ENCODE assay signal across 14 cellular contexts in genomic region chr12:46460682-46461215, GRCh38.
DNase-seq lines count a peak whose midpoint lies in the region; ATAC-seq, FAIRE-seq and TF ChIP-seq lines count a peak whose summit lies in the region.
"Had no signal": no experiment of that assay in that cellular context is flagged by ENCODE, and none has a peak within 500 bp of the region (broad histone marks: within the 10 kb centered on the region; RNA-seq: fewer than 3 reads in every experiment).

No MANE protein-coding gene starts in this region.

- no peaks in the 10 kb centered on the region for H3F3A ChIP-seq in Loucy (ENCODE audit: low read depth)

- no peaks in the 10 kb centered on the region for H3K9me1 ChIP-seq in K562 (ENCODE audit: control insufficient read depth, insufficient read depth, low read length)

- peaks cover 55% of the 10 kb centered on the region for H3K4me1 Mint-ChIP-seq in activated T-cell treated with anti-CD3 and anti-CD28 coated beads, Interleukin-2, amount 50 U/mL, for 24 hours (ENCODE audit: low read depth)
- H3K4me1 Mint-ChIP-seq in stimulated activated naive CD8-positive, alpha-beta T cell treated with anti-CD3 and anti-CD28 coated beads, Interleukin-15, Interleukin-2, amounts not matched to agents 100 ng/mL and 50 ng/mL, for 24 hours (ENCODE audit: low read depth): peaks cover 57% of the 10 kb centered on the region

- peak overlapping the region; percentile 45 for H3K9ac ChIP-seq in Loucy (ENCODE audit: low read depth, low read length, poor library complexity, severe bottlenecking)
- H3K9ac ChIP-seq in K562 (ENCODE audit: insufficient read depth in 1 of 2, low read depth in 2 of 2, low read length in 2 of 2): no peak overlapping the region

- H4K20me1 ChIP-seq in Loucy (ENCODE audit: insufficient read depth, low read length, poor library complexity, severe bottlenecking) (no peaks in the 10 kb centered on the region), K562 (replicated peaks; ENCODE audit: control insufficient read depth, insufficient read depth, low read length) (no peaks in the 10 kb centered on the region)

- intact Hi-C loops in K562 (cut with micrococcal nuclease): no loop called here

- H3K27me3 ChIP-seq in Loucy (ENCODE audit: insufficient read depth, low read length, poor library complexity, severe bottlenecking): no peaks in the 10 kb centered on the region
- no peaks in the 10 kb centered on the region for H3K27me3 ChIP-seq in K562 (ENCODE audit: control insufficient read depth in 2 of 2, insufficient read depth in 2 of 2, low read length in 2 of 2)

- no peaks in the 10 kb centered on the region for H3K9me2 ChIP-seq in Loucy (replicated peaks; ENCODE audit: low read depth, low read length)

- no peak overlapping the region for H3K27ac ChIP-seq in K562 (ENCODE audit: extremely low read depth, low read depth, low read length)

- TF ChIP-seq POLR2A in K562 (conservative IDR thresholded peaks at IDR 0.05): no peak

- no peak for TF ChIP-seq CTCF in Loucy (conservative IDR thresholded peaks at IDR 0.05; ENCODE audit: low read length)
- no peak for TF ChIP-seq CTCF in K562 (IDR thresholded peaks at IDR 0.05 in 2 of 3, conservative IDR thresholded peaks at IDR 0.05 in 1 of 3; ENCODE audit: insufficient read depth in 2 of 3, low read depth in 1 of 3, low read length in 3 of 3)

- TF ChIP-seq RAD21 in K562 (CRISPR knock-in tag; conservative IDR thresholded peaks at IDR 0.05 in 1 of 2, IDR thresholded peaks at IDR 0.05 in 1 of 2): no peak

- DNase-seq in activated T-cell treated with anti-CD3 and anti-CD28 coated beads, Interleukin-2, amount 50 U/mL, for 24 hours: peak; percentile 46
- DNase-seq in activated T-cell treated with anti-CD3 and anti-CD28 coated beads for 4 hours (no peak), K562 (ENCODE audit: extremely low read depth in 1 of 4, low spot score in 3 of 4) (no peak), mesenteric fat pad (ENCODE audit: low spot score) (no peak), globus pallidus (ENCODE audit: low spot score) (no peak), hepatic stellate cell (ENCODE audit: low spot score) (no peak)
- DNase-seq: DMS 273 treated with DMSO at 0.1 percent for 48 hours, NCI-H345, RPMI8226 had no signal

- CTCF ChIA-PET in K562 (lab: Yijun Ruan, JAX; ENCODE audit: low intra/inter-chr PET ratio): no interaction called here

- TF ChIP-seq EP300 in K562 (IDR thresholded peaks at IDR 0.05; ENCODE audit: low read length): no peak

- H3K4me2 ChIP-seq in Loucy (ENCODE audit: low read depth, low read length, poor library complexity, severe bottlenecking) (peak overlapping the region; percentile 68), K562 (ENCODE audit: insufficient read depth, low read length) (no peak overlapping the region)

- H3K4me1 ChIP-seq in Loucy (ENCODE audit: insufficient read depth, low read length, poor library complexity, severe bottlenecking) (peaks cover 54% of the 10 kb centered on the region), K562 (replicated peaks in 1 of 2; ENCODE audit: control insufficient read depth in 2 of 2, insufficient read depth in 2 of 2, low read length in 2 of 2) (peaks cover 0 to 16% of the 10 kb centered on the region in 2 experiments; a peak in 4 of 5 replicates)

- H3K27ac Mint-ChIP-seq in activated T-cell treated with anti-CD3 and anti-CD28 coated beads, Interleukin-2, amount 50 U/mL, for 24 hours: peak overlapping the region; percentile 83
- peak overlapping the region; percentile 88 for H3K27ac Mint-ChIP-seq in stimulated activated naive CD8-positive, alpha-beta T cell treated with anti-CD3 and anti-CD28 coated beads, Interleukin-15, Interleukin-2, amounts not matched to agents 100 ng/mL and 50 ng/mL, for 24 hours

- 73% methylated on average over 2 of the region's 2 CpGs for WGBS in K562 (ENCODE audit: insufficient coverage, low coverage, missing lambda C conversion rate)

- H3K4me3 Mint-ChIP-seq in activated T-cell treated with anti-CD3 and anti-CD28 coated beads, Interleukin-2, amount 50 U/mL, for 24 hours: peak overlapping the region; percentile 29
- H3K4me3 Mint-ChIP-seq in stimulated activated naive CD8-positive, alpha-beta T cell treated with anti-CD3 and anti-CD28 coated beads, Interleukin-15, Interleukin-2, amounts not matched to agents 100 ng/mL and 50 ng/mL, for 24 hours: peak overlapping the region; percentile 48
- H3K4me3 Mint-ChIP-seq: type B pancreatic cell had no signal

- H3K79me2 ChIP-seq in Loucy (ENCODE audit: insufficient read depth, low read length) (no peaks in the 10 kb centered on the region), K562 (ENCODE audit: control insufficient read depth, insufficient read depth, low read length) (no peaks in the 10 kb centered on the region)

- FAIRE-seq in K562 (lab: Jason Lieb, UNC): no peak
- FAIRE-seq: GM12892 had no signal

- H2AFZ ChIP-seq in Loucy (ENCODE audit: low read length) (peak overlapping the region; percentile 85), K562 (ENCODE audit: low read depth, low read length) (no peak overlapping the region)

- H3K4me3 ChIP-seq in Loucy (ENCODE audit: low read length, poor library complexity, severe bottlenecking) (no peak overlapping the region), K562 (no peak overlapping the region)
- H3K4me3 ChIP-seq: coronary artery had no signal

- in situ Hi-C loops in K562 (cut with MboI): no loop called here

- no peaks in the 10 kb centered on the region for H3K27me3 Mint-ChIP-seq in activated T-cell treated with anti-CD3 and anti-CD28 coated beads, Interleukin-2, amount 50 U/mL, for 24 hours
- no peaks in the 10 kb centered on the region for H3K27me3 Mint-ChIP-seq in stimulated activated naive CD8-positive, alpha-beta T cell treated with anti-CD3 and anti-CD28 coated beads, Interleukin-15, Interleukin-2, amounts not matched to agents 100 ng/mL and 50 ng/mL, for 24 hours
- H3K27me3 Mint-ChIP-seq: type B pancreatic cell had no signal

- ATAC-seq in K562: no peak

- POLR2A ChIA-PET in K562 (lab: Yijun Ruan, JAX): interaction anchor here (0.6 to 1.3 kb wide), 2 partner anchors 13 to 23 kb away, joined by 3 read pairs; no protein-coding TSS in a partner anchor

- no peaks in the 10 kb centered on the region for H3K9me3 ChIP-seq in Loucy (ENCODE audit: insufficient read depth, low read depth, low read length)
- H3K9me3 ChIP-seq in K562 (replicated peaks; ENCODE audit: control insufficient read depth, insufficient read depth, low read depth, low read length): no peaks in the 10 kb centered on the region

- H3K36me3 ChIP-seq in Loucy (ENCODE audit: insufficient read depth, low read length) (no peaks in the 10 kb centered on the region), K562 (ENCODE audit: control insufficient read depth, insufficient read depth, low read length) (no peaks in the 10 kb centered on the region)

- H3K9me3 Mint-ChIP-seq in activated T-cell treated with anti-CD3 and anti-CD28 coated beads, Interleukin-2, amount 50 U/mL, for 24 hours: no peaks in the 10 kb centered on the region
- no peaks in the 10 kb centered on the region for H3K9me3 Mint-ChIP-seq in stimulated activated naive CD8-positive, alpha-beta T cell treated with anti-CD3 and anti-CD28 coated beads, Interleukin-15, Interleukin-2, amounts not matched to agents 100 ng/mL and 50 ng/mL, for 24 hours

- no TSS peak for BruUV-seq in K562 (replicated peaks; lab: Mats Ljungman, UMichigan)

- no peaks in the 10 kb centered on the region for H3K36me3 Mint-ChIP-seq in activated T-cell treated with anti-CD3 and anti-CD28 coated beads, Interleukin-2, amount 50 U/mL, for 24 hours (ENCODE audit: low read depth)
- no peaks in the 10 kb centered on the region for H3K36me3 Mint-ChIP-seq in stimulated activated naive CD8-positive, alpha-beta T cell treated with anti-CD3 and anti-CD28 coated beads, Interleukin-15, Interleukin-2, amounts not matched to agents 100 ng/mL and 50 ng/mL, for 24 hours (ENCODE audit: low read depth)

TF ChIP-seq in K562, 482 proteins besides CTCF, POLR2A, EP300 and RAD21:
- TF ChIP-seq TFE3 (CRISPR knock-in tag; IDR thresholded peaks at IDR 0.05): peak; percentile 69
- TF ChIP-seq C11orf30 (IDR thresholded peaks at IDR 0.05; ENCODE audit: low read depth): 0 out of 2 replicates have a peak, but pooled peaks have one; percentile 13
- peak; percentile 87 for TF ChIP-seq ZNF263 (CRISPR knock-in tag; IDR thresholded peaks at IDR 0.05; ENCODE audit: borderline replicate concordance)
- no peak for TF ChIP-seq CEBPG (CRISPR knock-in tag; IDR thresholded peaks at IDR 0.05)
- no peak for TF ChIP-seq CEBPG (tag; conservative IDR thresholded peaks at IDR 0.05 in 1 of 2, IDR thresholded peaks at IDR 0.05 in 1 of 2)
- TF ChIP-seq ZNF347 (CRISPR knock-in tag; IDR thresholded peaks at IDR 0.05; ENCODE audit: low read depth): no peak
- TF ChIP-seq ZBTB12 (CRISPR knock-in tag; IDR thresholded peaks at IDR 0.05): no peak
